In the genomic region with DNA sequence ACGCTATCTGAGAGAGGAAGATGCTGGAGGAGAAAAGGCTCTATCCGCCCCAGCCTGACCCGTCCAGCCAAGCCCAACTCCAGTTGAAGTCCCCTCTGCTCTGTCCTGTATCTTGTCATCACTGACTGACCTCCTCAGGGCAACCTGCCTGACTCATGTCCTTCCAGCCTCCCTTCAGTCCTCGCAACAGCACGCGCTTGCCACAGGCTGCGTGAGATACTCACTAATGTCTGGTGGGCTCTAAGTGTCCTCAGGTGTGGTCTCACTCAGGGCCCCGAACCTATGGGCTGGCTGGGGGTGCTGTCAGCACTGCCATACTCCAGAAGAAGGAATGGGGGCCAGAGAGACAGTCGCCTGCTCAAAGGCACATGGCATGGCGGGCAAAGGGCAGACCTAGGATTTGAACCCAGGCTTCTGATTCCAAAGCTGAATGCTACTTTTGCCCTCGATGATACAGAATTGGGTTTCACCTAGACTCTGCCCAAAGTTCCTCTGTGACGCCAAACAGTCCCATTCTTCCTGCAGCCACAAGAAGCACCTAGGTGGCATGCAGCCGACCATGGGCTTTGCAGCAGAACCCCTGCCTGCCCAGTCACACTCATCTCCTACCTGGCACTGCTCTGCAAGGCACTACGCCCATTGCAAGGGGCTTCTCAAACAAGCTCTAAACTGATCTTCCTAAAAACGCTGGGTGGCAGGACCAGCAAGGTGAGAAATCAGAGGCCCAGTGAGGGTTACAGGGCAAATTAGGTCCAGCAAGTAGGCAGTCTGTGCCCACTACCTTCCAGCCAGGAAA, we compare ENCODE assay signal across 11 cellular contexts. TPM values are rescaled to one million over a fixed set of nuclear protein-coding genes. Genes with fewer than 3 reads are reported as not detected.
A peak's percentile ranks its signal among the peaks of the same experiment; 100 is the strongest.
DNase-seq lines count a peak whose midpoint lies in the region; ATAC-seq, FAIRE-seq and TF ChIP-seq lines count a peak whose summit lies in the region.
"Had no signal": no experiment of that assay in that cellular context is flagged by ENCODE, and none has a peak within 500 bp of the region (broad histone marks: within the 10 kb centered on the region; RNA-seq: fewer than 3 reads in every experiment).

No MANE protein-coding gene starts in this region.

- H3K4me1 ChIP-seq in BLaER1 (peaks cover 100% of the 10 kb centered on the region), OCI-LY1 (ENCODE audit: insufficient read depth, low read length, severe bottlenecking) (peaks cover 88% of the 10 kb centered on the region), esophagus (ENCODE audit: control insufficient read depth in 2 of 2, insufficient read depth in 2 of 2, low read length in 1 of 2) (peaks cover 29 to 56% of the 10 kb centered on the region in 2 donors), pancreas (peaks cover 12 to 47% (median 21%) of the 10 kb centered on the region in 3 donors)

- no peaks in the 10 kb centered on the region for H3K9me2 ChIP-seq in OCI-LY1 (ENCODE audit: low read depth, low read length)

- H4K20me1 ChIP-seq in BLaER1 (peaks cover 99% of the 10 kb centered on the region), OCI-LY1 (ENCODE audit: insufficient read depth, low read length) (no peaks in the 10 kb centered on the region)

- H3K9ac ChIP-seq in BLaER1 (0 out of 2 replicates have a peak overlapping the region, but pooled peaks have one; percentile 3), OCI-LY1 (ENCODE audit: low read length) (no peak overlapping the region; the same call in 1 of the 2 replicates)

- H3K27me3 ChIP-seq in BLaER1 (no peaks in the 10 kb centered on the region), OCI-LY1 (ENCODE audit: insufficient read depth, low read length) (no peaks in the 10 kb centered on the region), esophagus (ENCODE audit: control insufficient read depth in 1 of 2, insufficient read depth in 2 of 2, low read length in 2 of 2) (no peaks in the 10 kb centered on the region), pancreas (no peaks in the 10 kb centered on the region)

- H3K4me3 ChIP-seq in BLaER1 = no peak overlapping the region
- peak overlapping the region; percentile 9 for H3K4me3 ChIP-seq in OCI-LY1 (ENCODE audit: low read depth, low read length, poor library complexity, severe bottlenecking)
- no peak overlapping the region for H3K4me3 ChIP-seq in esophagus (ENCODE audit: low read depth in 1 of 2, low read length in 2 of 2)
- H3K4me3 ChIP-seq in pancreas = no peak overlapping the region
- H3K4me3 ChIP-seq: SK-N-MC had no signal

- TF ChIP-seq CTCF in OCI-LY1 (IDR thresholded peaks at IDR 0.05; ENCODE audit: low read length) (no peak), pancreas (IDR thresholded peaks at IDR 0.05) (no peak)

- H3K36me3 ChIP-seq in BLaER1 = peaks cover 12% of the 10 kb centered on the region; the same call in 1 of the 2 replicates
- H3K36me3 ChIP-seq in OCI-LY1 (ENCODE audit: insufficient read depth, low read length) = peaks cover 26% of the 10 kb centered on the region
- H3K36me3 ChIP-seq in esophagus (ENCODE audit: control insufficient read depth in 2 of 2, insufficient read depth in 2 of 2, low read length in 1 of 2) = peaks cover 0 to 6% of the 10 kb centered on the region in 2 donors
- H3K36me3 ChIP-seq in pancreas = no peaks in the 10 kb centered on the region

- no peaks in the 10 kb centered on the region for H3F3A ChIP-seq in OCI-LY1 (ENCODE audit: insufficient read depth, low read length)

- peaks cover 53% of the 10 kb centered on the region for H3K79me2 ChIP-seq in OCI-LY1 (ENCODE audit: insufficient read depth, low read length)

- H3K27ac ChIP-seq in BLaER1 (peak overlapping the region; percentile 69; the same call in 1 of the 2 replicates), OCI-LY1 (ENCODE audit: low read depth, low read length, poor library complexity, severe bottlenecking) (peak overlapping the region; percentile 86), esophagus (ENCODE audit: low read depth in 2 of 2, low read length in 1 of 2) (peak overlapping the region; percentile 80), pancreas (peak overlapping the region in 3 of 4 donors; percentile 4 to 60 (median 25))
- H3K27ac ChIP-seq: SK-N-MC had no signal

- intact Hi-C loops in pancreas (cut with DNase I) = loop anchor here in 1 of 3 donors (10.0 kb wide), 1 partner anchor 191 kb away; no protein-coding TSS in a partner anchor

- FAIRE-seq in pancreas (lab: Jason Lieb, UNC) = no peak

- DNase-seq in pancreas (peak in 1 of 6 donors; percentile 11), NCI-H524 treated with DMSO at 0.1 percent for 48 hours (lab: John Stamatoyannopoulos, UW) (no peak), DMS53 treated with DMSO at 0.1 percent for 48 hours (lab: John Stamatoyannopoulos, UW; ENCODE audit: unreplicated experiment) (no peak)
- DNase-seq: activated T-cell treated with anti-CD3 and anti-CD28 coated beads, Interleukin-2, amount 50 U/mL, for 1 hour; effector CD4-positive, alpha-beta T cell had no signal

- ATAC-seq in pancreas = no peak
- no peak for ATAC-seq in HG02798 (IDR thresholded peaks at IDR 0.05; ENCODE audit: poor library complexity, unreplicated experiment)
- ATAC-seq in HG03565 (IDR thresholded peaks at IDR 0.05; ENCODE audit: unreplicated experiment) = no peak

- 75 to 78% methylated on average over 15 of the region's 15 CpGs for WGBS in esophagus, 2 donors
- 91 to 93% methylated on average over 15 of the region's 15 CpGs for WGBS in pancreas, 2 donors

- H3K9me3 ChIP-seq in BLaER1 (no peaks in the 10 kb centered on the region), OCI-LY1 (ENCODE audit: low read length) (no peaks in the 10 kb centered on the region), esophagus (ENCODE audit: control insufficient read depth in 2 of 2, insufficient read depth in 1 of 2, low read depth in 1 of 2, low read length in 1 of 2) (no peaks in the 10 kb centered on the region), pancreas (no peaks in the 10 kb centered on the region)

- H2AFZ ChIP-seq in OCI-LY1 (ENCODE audit: low read length) = no peak overlapping the region

- H3K4me2 ChIP-seq in BLaER1 = peak overlapping the region; percentile 92
- peak overlapping the region; percentile 76 for H3K4me2 ChIP-seq in OCI-LY1 (ENCODE audit: low read length)

RNA-seq across cellular contexts. Expression of a gene that starts 8.5 kb away (rescaled TPM):
- polyA plus RNA-seq in esophagus (10 to 100 TPM in 1 of 2 donors, 1 to 10 TPM in 1; 9.0 to 16.8 TPM), pancreas (1 to 10 TPM; 5.3 to 9.7 TPM)
- total RNA-seq in pancreas = 10 to 100 TPM in 1 of 6 donors, 1 to 10 TPM in 5; 6.5 to 16.4 (median 8.5) TPM

RNA-seq across cellular contexts. Expression of a gene that starts 56.0 kb away (rescaled TPM):
- polyA plus RNA-seq in esophagus = 10 to 100 TPM in 1 of 2 donors, 1 to 10 TPM in 1; 7.1 to 15.3 TPM
- 1 to 10 TPM; 5.7 to 9.4 (median 6.9) TPM for total RNA-seq in pancreas
- 10 to 100 TPM; 10.0 to 11.9 TPM for polyA plus RNA-seq in pancreas

Comparison
In these comparisons a context has a peak if more than half of its experiments do, and no peak if none do; other contexts are left out.
1. H3K27ac ChIP-seq: peak in every context shown above with its lines; median percentile 86 in OCI-LY1; 80 in esophagus; 69 in BLaER1; 25 in pancreas.